Comparison of ENCODE assay signal across 16 cellular contexts in genomic region chr1:207407655-207408256, GRCh38. TPM values are rescaled to one million over a fixed set of nuclear protein-coding genes. Genes with fewer than 3 reads are reported as not detected.
A peak's percentile ranks its signal among the peaks of the same experiment; 100 is the strongest.
DNase-seq lines count a peak whose midpoint lies in the region; ATAC-seq, FAIRE-seq and TF ChIP-seq lines count a peak whose summit lies in the region.
"Had no signal": no experiment of that assay in that cellular context is flagged by ENCODE, and none has a peak within 500 bp of the region (broad histone marks: within the 10 kb centered on the region; RNA-seq: fewer than 3 reads in every experiment).

No MANE protein-coding gene starts in this region.

- H3K36me3 ChIP-seq in bronchial epithelial cell (ENCODE audit: control insufficient read depth, insufficient read depth, low read length): no peaks in the 10 kb centered on the region
- H3K36me3 ChIP-seq: right atrium auricular region had no signal

- no peaks in the 10 kb centered on the region for H3K36me3 Mint-ChIP-seq in T-helper 17 cell (ENCODE audit: low read depth)
- H3K36me3 Mint-ChIP-seq: mesothelial cell of epicardium had no signal

- H3K27me3 ChIP-seq in bronchial epithelial cell (ENCODE audit: control insufficient read depth, insufficient read depth, low read length): no peaks in the 10 kb centered on the region
- H3K27me3 ChIP-seq: right atrium auricular region had no signal

- H3K4me3 ChIP-seq in bronchial epithelial cell (ENCODE audit: low read depth, low read length) (no peak overlapping the region), skeletal muscle cell (ENCODE audit: low read depth, low read length) (no peak overlapping the region)
- H3K4me3 ChIP-seq: coronary artery, right atrium auricular region had no signal

- no peak for FAIRE-seq in bronchial epithelial cell (lab: Jason Lieb, UNC)
- FAIRE-seq: G401.6, H1, urothelium cell line had no signal

- no peak overlapping the region for H3K27ac Mint-ChIP-seq in T-helper 17 cell
- H3K27ac Mint-ChIP-seq: mesothelial cell of epicardium had no signal

- H3K4me3 Mint-ChIP-seq in T-helper 17 cell: no peak overlapping the region
- H3K4me3 Mint-ChIP-seq: mesothelial cell of epicardium had no signal

- H3K4me1 Mint-ChIP-seq in T-helper 17 cell: peaks cover 3% of the 10 kb centered on the region
- H3K4me1 Mint-ChIP-seq: mesothelial cell of epicardium had no signal

- H3K9me3 ChIP-seq in T-helper 17 cell (ENCODE audit: control insufficient read depth, low read length, poor library complexity, severe bottlenecking): no peaks in the 10 kb centered on the region
- H3K9me3 ChIP-seq: right atrium auricular region had no signal

- TF ChIP-seq CTCF in bronchial epithelial cell (IDR thresholded peaks at IDR 0.05; ENCODE audit: insufficient read depth, low read length, severe bottlenecking): no peak

- DNase-seq in NCI-H345 (lab: John Stamatoyannopoulos, UW) (peak; percentile 5), NCI-H345 treated with DMSO at 0.1 percent for 48 hours (lab: John Stamatoyannopoulos, UW; ENCODE audit: unreplicated experiment) (no peak), LHCN-M2 (ENCODE audit: low read depth) (peak; percentile 10), bronchial epithelial cell (ENCODE audit: low read depth) (peak; percentile 76), skeletal muscle cell (ENCODE audit: low read depth) (peak; percentile 43), T-helper 17 cell (no peak), GOT3 (lab: John Stamatoyannopoulos, UW) (no peak), NCI-H774 (lab: John Stamatoyannopoulos, UW) (no peak)
- DNase-seq: T1000 had no signal

- peaks cover 8% of the 10 kb centered on the region for H3K27me3 Mint-ChIP-seq in T-helper 17 cell

- ATAC-seq in T-helper 17 cell: no peak

RNA-seq across cellular contexts. Expression of gene CR2, which starts 46.4 kb away (rescaled TPM):
- not detected in 2 replicates for total RNA-seq in LHCN-M2 (2014; rRNA removed)
- polyA plus RNA-seq in LHCN-M2 (2012): not detected
- total RNA-seq in bronchial epithelial cell: not detected in 2 replicates
- total RNA-seq in T-helper 17 cell: 1 to 10 TPM; 2.1 to 3.8 TPM
- total RNA-seq: A172, mesothelial cell of epicardium, right atrium auricular region had no signal

Comparison
In these comparisons a context has a peak if more than half of its experiments do, and no peak if none do; other contexts are left out.
1. DNase-seq: peak in NCI-H345 (single experiment), LHCN-M2 (single experiment), bronchial epithelial cell (single experiment) and skeletal muscle cell (single experiment); none in NCI-H345 treated with DMSO at 0.1 percent for 48 hours (single experiment), T-helper 17 cell (0 of 3), GOT3 (single experiment) and NCI-H774 (single experiment).